Comparison of ENCODE assay signal across 8 cellular contexts in genomic region chr6:34696189-34696738, GRCh38.
DNase-seq lines count a peak whose midpoint lies in the region; ATAC-seq and TF ChIP-seq lines count a peak whose summit lies in the region.

No MANE protein-coding gene starts in this region.

- ATAC-seq in GM21786 (IDR thresholded peaks at IDR 0.05; ENCODE audit: unreplicated experiment), result peak; percentile 20
- ATAC-seq in stimulated activated naive B cell treated with anti-CD40 and anti-IgM and Interleukin-4, amounts not matched to agents 10 μg/mL and 1 μg/mL and 100 μg/mL, for 72 hours (replicated peaks), result peak; percentile 67 to 71

- peaks cover 12 to 13% of the 10 kb centered on the region in 2 donors for H3K36me3 Mint-ChIP-seq in stimulated activated naive B cell treated with anti-CD40 and anti-IgM and Interleukin-4, amounts not matched to agents 10 μg/mL and 1 μg/mL and 100 μg/mL, for 72 hours

- H3K27ac Mint-ChIP-seq in stimulated activated naive B cell treated with anti-CD40 and anti-IgM and Interleukin-4, amounts not matched to agents 10 μg/mL and 1 μg/mL and 100 μg/mL, for 72 hours, result peak overlapping the region; percentile 96

- peak overlapping the region; percentile 89 to 93 for H3K4me3 Mint-ChIP-seq in stimulated activated naive B cell treated with anti-CD40 and anti-IgM and Interleukin-4, amounts not matched to agents 10 μg/mL and 1 μg/mL and 100 μg/mL, for 72 hours

- H3K9me3 Mint-ChIP-seq in stimulated activated naive B cell treated with anti-CD40 and anti-IgM and Interleukin-4, amounts not matched to agents 10 μg/mL and 1 μg/mL and 100 μg/mL, for 72 hours, result no peaks in the 10 kb centered on the region

- peak overlapping the region; percentile 56 for H3K27ac ChIP-seq in brain microvascular endothelial cell

- H3K4me3 ChIP-seq in GM12864 (ENCODE audit: low read depth, low read length) (peak overlapping the region; percentile 96), LNCaP clone FGC (ENCODE audit: low read depth, low read length) (peak overlapping the region; percentile 66), brain microvascular endothelial cell (ENCODE audit: low read depth, low read length) (peak overlapping the region; percentile 85)

- no peaks in the 10 kb centered on the region for H3K27me3 Mint-ChIP-seq in stimulated activated naive B cell treated with anti-CD40 and anti-IgM and Interleukin-4, amounts not matched to agents 10 μg/mL and 1 μg/mL and 100 μg/mL, for 72 hours

- peaks cover 31 to 45% of the 10 kb centered on the region in 2 donors for H3K4me1 Mint-ChIP-seq in stimulated activated naive B cell treated with anti-CD40 and anti-IgM and Interleukin-4, amounts not matched to agents 10 μg/mL and 1 μg/mL and 100 μg/mL, for 72 hours

- TF ChIP-seq CTCF in GM12864 (IDR thresholded peaks at IDR 0.05; ENCODE audit: low read depth, low read length, missing control alignments) (no peak), LNCaP clone FGC (IDR thresholded peaks at IDR 0.05; ENCODE audit: control insufficient read depth, extremely low read depth, insufficient read depth) (no peak), brain microvascular endothelial cell (IDR thresholded peaks at IDR 0.05; ENCODE audit: low read depth, low read length, missing control alignments) (no peak)

- no peak for DNase-seq in GM12864 (ENCODE audit: low read depth)
- DNase-seq in LNCaP clone FGC (ENCODE audit: low read depth), result no peak
- no peak for DNase-seq in brain microvascular endothelial cell
- DNase-seq in kidney tubule cell (ENCODE audit: low spot score), result peak; percentile 53
- no peak for DNase-seq in stimulated activated naive B cell treated with anti-CD40 and anti-IgM and Interleukin-4, amounts not matched to agents 10 μg/mL and 1 μg/mL and 100 μg/mL, for 72 hours
- no peak for DNase-seq in NCI-H2171 (lab: John Stamatoyannopoulos, UW)
- no peak for DNase-seq in NCI-H2107 treated with DMSO at 0.1 percent for 48 hours (lab: John Stamatoyannopoulos, UW; ENCODE audit: unreplicated experiment)

- H3K27me3 ChIP-seq in brain microvascular endothelial cell (replicated peaks), result no peaks in the 10 kb centered on the region

- in situ Hi-C loops in brain microvascular endothelial cell (cut with HindIII; ENCODE audit: low pct_ligation_motif_present, low sequenced_read_pairs), result no loop called here

- no peaks in the 10 kb centered on the region for H3K36me3 ChIP-seq in brain microvascular endothelial cell (replicated peaks)
